11 cellular contexts compared by ENCODE assay signal in the genomic region with DNA sequence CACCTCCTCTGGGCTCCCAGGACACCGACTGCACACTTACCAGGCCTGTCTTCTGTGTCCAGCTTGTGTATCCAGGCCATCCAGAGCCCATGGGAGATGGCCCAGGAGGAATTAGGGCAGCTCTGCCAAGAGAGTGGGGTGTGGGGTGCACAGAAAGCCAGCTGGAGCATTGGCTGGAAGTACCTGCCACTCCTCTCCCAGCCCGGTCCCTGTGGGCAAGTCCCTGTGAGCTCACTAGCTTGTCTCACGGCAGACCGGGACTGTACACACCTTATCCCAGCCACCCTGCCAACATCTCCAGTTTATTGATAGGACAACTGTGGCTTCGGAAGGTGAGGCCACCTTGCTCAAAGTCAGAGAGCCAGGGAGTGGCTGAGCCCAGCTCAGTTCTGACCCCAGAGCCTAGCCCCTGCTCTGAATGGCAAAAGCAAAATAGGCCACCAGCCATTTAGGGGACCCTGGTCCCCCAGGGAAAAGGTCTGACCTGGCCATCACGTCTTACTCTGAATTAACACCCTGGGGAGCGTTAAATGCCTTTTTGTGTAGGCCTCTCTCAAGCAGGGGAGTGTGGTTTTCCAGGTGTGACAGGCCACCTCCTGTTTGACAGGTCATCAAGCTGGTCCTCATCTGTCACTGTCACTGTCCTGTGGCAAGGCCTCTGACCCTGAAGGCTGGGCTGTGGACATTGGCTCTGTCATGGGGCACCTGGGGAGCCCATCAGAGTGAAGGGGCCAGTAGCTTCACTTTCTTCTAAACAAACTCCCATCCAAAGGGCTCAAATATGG. TPM values are rescaled to one million over a fixed set of nuclear protein-coding genes. Genes with fewer than 3 reads are reported as not detected.
A peak's percentile ranks its signal among the peaks of the same experiment; 100 is the strongest.
DNase-seq lines count a peak whose midpoint lies in the region; ATAC-seq, FAIRE-seq and TF ChIP-seq lines count a peak whose summit lies in the region.
"Had no signal": no experiment of that assay in that cellular context is flagged by ENCODE, and none has a peak within 500 bp of the region (broad histone marks: within the 10 kb centered on the region; RNA-seq: fewer than 3 reads in every experiment).

No MANE protein-coding gene starts in this region.

- H2BK12ac ChIP-seq in H1 (ENCODE audit: low read depth, low read length), result no peak overlapping the region
- no peak overlapping the region for H2BK12ac ChIP-seq in H9 (ENCODE audit: insufficient read length, low read depth, low read length)

- H3K4ac ChIP-seq in H1 (replicated peaks; ENCODE audit: insufficient read length, low read depth, low read length), result no peak overlapping the region
- no peak overlapping the region for H3K4ac ChIP-seq in H9 (ENCODE audit: low read depth, low read length)

- TF ChIP-seq CTCF in H1 (IDR thresholded peaks at IDR 0.05; ENCODE audit: control extremely low read depth in 1 of 3, insufficient read depth in 1 of 3, low read depth in 1 of 3, low read length in 3 of 3), result no peak
- TF ChIP-seq CTCF in lower lobe of right lung (IDR thresholded peaks at IDR 0.05), result no peak
- no peak for TF ChIP-seq CTCF in suprapubic skin (IDR thresholded peaks at IDR 0.05)
- no peak for TF ChIP-seq CTCF in H9 (conservative IDR thresholded peaks at IDR 0.05)

- H3K27ac ChIP-seq in H1 (ENCODE audit: low read depth, low read length) (no peak overlapping the region), lower lobe of right lung (peak overlapping the region; percentile 6), suprapubic skin (peak overlapping the region; percentile 71), H9 (ENCODE audit: insufficient read length, low read depth, low read length) (no peak overlapping the region)

- H3K56ac ChIP-seq in H1 (replicated peaks; ENCODE audit: insufficient read length, low read depth, low read length) (no peak overlapping the region), H9 (ENCODE audit: insufficient read length, low read depth, low read length) (no peak overlapping the region)

- WGBS in H1 (ENCODE audit: extremely low coverage in 1 of 2, insufficient coverage in 1 of 2, insufficient read length in 1 of 2, insufficient replicate concordance in 2 of 2, low coverage in 1 of 2, low lambda C conversion rate in 2 of 2, missing lambda C conversion rate in 1 of 2), 2 experiments, result 87% methylated on average over 7 of the region's 7 CpGs; no CpG with 5 or more reads in 1 of the 2 experiments
- WGBS in suprapubic skin, result 44% methylated on average over 6 of the region's 7 CpGs
- WGBS in H9 (ENCODE audit: extremely low coverage, insufficient read length, low lambda C conversion rate), result no CpG with 5 or more reads among the region's 7 CpGs

- no peaks in the 10 kb centered on the region for H3K9me3 ChIP-seq in H1 (ENCODE audit: insufficient read depth in 2 of 2, low read depth in 1 of 2, low read length in 1 of 2)
- H3K9me3 ChIP-seq in lower lobe of right lung, result no peaks in the 10 kb centered on the region
- no peaks in the 10 kb centered on the region for H3K9me3 ChIP-seq in suprapubic skin
- no peaks in the 10 kb centered on the region for H3K9me3 ChIP-seq in H9 (ENCODE audit: control insufficient read depth, low read depth, low read length)

- H3K4me3 Mint-ChIP-seq in H9, result no peak overlapping the region

- H3K14ac ChIP-seq in H1 (ENCODE audit: insufficient read length), result no peak overlapping the region
- no peak overlapping the region for H3K14ac ChIP-seq in H9 (ENCODE audit: insufficient read depth, low read length)

- H3K4me1 Mint-ChIP-seq in H9, result peaks cover 18 to 33% of the 10 kb centered on the region in 2 experiments

- H3K9ac ChIP-seq in H1 (replicated peaks in 1 of 4; ENCODE audit: extremely low read depth in 1 of 4, low read depth in 3 of 4, low read length in 3 of 4), result no peak overlapping the region; a peak in 1 of 7 replicates
- H3K9ac ChIP-seq in H9 (ENCODE audit: extremely low read depth, insufficient read length, low read length), result no peak overlapping the region

- H4K5ac ChIP-seq in H1 (ENCODE audit: insufficient read length, low read depth, low read length) (no peak overlapping the region), H9 (ENCODE audit: insufficient read length, low read depth, low read length) (no peak overlapping the region)

- POLR2A ChIA-PET in H1 (lab: Charles Lee; ENCODE audit: partially characterized antibody), result interaction anchor here (1.0 kb wide), 1 partner anchor 75 kb away, joined by 3 read pairs; no protein-coding TSS in a partner anchor

- H2BK20ac ChIP-seq in H1 (ENCODE audit: low read length) (no peak overlapping the region), H9 (ENCODE audit: low read depth, low read length, poor library complexity, severe bottlenecking) (no peak overlapping the region)

- H3K79me1 ChIP-seq in H1 (ENCODE audit: low read depth, low read length) (no peaks in the 10 kb centered on the region), H9 (ENCODE audit: insufficient read depth, low read depth, low read length, poor library complexity, severe bottlenecking) (no peaks in the 10 kb centered on the region)

- H3K23me2 ChIP-seq in H1 (ENCODE audit: low read depth, low read length) (peaks cover 2% of the 10 kb centered on the region; the same call in 1 of the 2 replicates), H9 (ENCODE audit: insufficient read length, low read depth, low read length, poor library complexity, severe bottlenecking) (no peaks in the 10 kb centered on the region)

- no peak overlapping the region for H2AK5ac ChIP-seq in H1 (ENCODE audit: low read depth, low read length)
- H2AK5ac ChIP-seq in H9 (ENCODE audit: insufficient read length, low read length), result no peak overlapping the region

- no peak overlapping the region for H3T11ph ChIP-seq in H9 (ENCODE audit: low read length)

- 0 out of 7 replicates have a peak, but pooled peaks cover 0 to 1% (median 0%) of the 10 kb centered on the region in 3 experiments for H3K36me3 Mint-ChIP-seq in H9 (ENCODE audit: insufficient read depth in 1 of 3, low read depth in 3 of 3)

- no peak overlapping the region for H2AFZ ChIP-seq in H1 (ENCODE audit: low read length)
- no peak overlapping the region for H2AFZ ChIP-seq in H9 (ENCODE audit: low read length)

- FAIRE-seq in H1 (lab: Jason Lieb, UNC), result no peak

- H3K4me2 ChIP-seq in H1 (ENCODE audit: insufficient read depth in 1 of 2, low read depth in 2 of 2, low read length in 2 of 2), result no peak overlapping the region
- no peak overlapping the region for H3K4me2 ChIP-seq in H9 (ENCODE audit: insufficient read depth, insufficient read length, low read length)

- H2BK15ac ChIP-seq in H1 (ENCODE audit: low read length) (0 out of 2 replicates have a peak overlapping the region, but pooled peaks have one; percentile 72), H9 (ENCODE audit: low read depth, low read length) (no peak overlapping the region)

- 0 out of 7 replicates have a peak, but pooled peaks cover 0 to 2% (median 0%) of the 10 kb centered on the region in 4 experiments for H3K4me1 ChIP-seq in H1 (replicated peaks in 1 of 4; ENCODE audit: control insufficient read depth in 3 of 4, insufficient read depth in 4 of 4, low read length in 3 of 4)
- H3K4me1 ChIP-seq in lower lobe of right lung, result peaks cover 15% of the 10 kb centered on the region
- peaks cover 40% of the 10 kb centered on the region for H3K4me1 ChIP-seq in suprapubic skin
- H3K4me1 ChIP-seq in H9 (ENCODE audit: insufficient read depth, low read length), result no peaks in the 10 kb centered on the region

- H2BK5ac ChIP-seq in H1 (ENCODE audit: low read depth, low read length), result no peak overlapping the region; the same call in 1 of the 2 replicates
- H2BK5ac ChIP-seq in H9 (ENCODE audit: insufficient read length, low read length), result no peak overlapping the region

- H3K23ac ChIP-seq in H1 (ENCODE audit: insufficient read length) (no peak overlapping the region), H9 (ENCODE audit: insufficient read length, low read depth, low read length) (no peak overlapping the region)

- no peak overlapping the region; the same call in 1 of the 2 replicates for H3K18ac ChIP-seq in H1 (ENCODE audit: extremely low read depth, low read length)
- no peak overlapping the region for H3K18ac ChIP-seq in H9 (ENCODE audit: insufficient read length, low read depth, low read length)

- CTCF ChIA-PET in H1 (lab: Charles Lee; ENCODE audit: partially characterized antibody), result interaction anchor here (0.8 to 5.4 kb wide), 5 partner anchors 9 to 256 kb away, joined by 3 to 33 read pairs (median 5); no protein-coding TSS in a partner anchor

- H3K27me3 ChIP-seq in H1 (replicated peaks in 1 of 4; ENCODE audit: control insufficient read depth in 3 of 4, extremely low read depth in 1 of 4, insufficient read depth in 3 of 4, low read length in 3 of 4) (no peaks in the 10 kb centered on the region), lower lobe of right lung (ENCODE audit: low read depth) (no peaks in the 10 kb centered on the region), suprapubic skin (no peaks in the 10 kb centered on the region), H9 (ENCODE audit: insufficient read depth, low read length) (no peaks in the 10 kb centered on the region)

- no peaks in the 10 kb centered on the region for H3K79me2 ChIP-seq in H1 (ENCODE audit: control insufficient read depth in 1 of 2, insufficient read depth in 2 of 2, low read length in 2 of 2)
- H3K79me2 ChIP-seq in H9 (ENCODE audit: insufficient read depth, low read length), result no peaks in the 10 kb centered on the region

- H3K9me3 Mint-ChIP-seq in H9, result no peaks in the 10 kb centered on the region
- H3K9me3 Mint-ChIP-seq: activated T-helper 2 cell treated with anti-CD3 and anti-CD28 coated beads, Interferon-gamma antibody, Interleukin-2, Interleukin-4, amounts not matched to agents 10 μg/mL and 5 μg/mL and 100 μg/mL, durations not matched to agents 14 hours and 24 hours and 36 hours had no signal

- no peak overlapping the region for H4K8ac ChIP-seq in H1 (ENCODE audit: extremely low read depth, insufficient read depth, low read length)
- no peak overlapping the region for H4K8ac ChIP-seq in H9 (replicated peaks; ENCODE audit: insufficient read length, low read depth, low read length)

- TF ChIP-seq EP300 in H1 (IDR thresholded peaks at IDR 0.05; ENCODE audit: borderline replicate concordance in 1 of 2, low read depth in 2 of 2, low read length in 2 of 2), result no peak
- TF ChIP-seq EP300 in suprapubic skin (IDR thresholded peaks at IDR 0.05), result no peak

- ATAC-seq in lower lobe of right lung, result peak; percentile 82 to 84

- intact Hi-C loops in lower lobe of right lung (cut with DNase I), result no loop called here

- no peaks in the 10 kb centered on the region; the same call in 1 of the 2 replicates for H3K27me3 Mint-ChIP-seq in H9 (ENCODE audit: low read depth)

- H4K91ac ChIP-seq in H1 (replicated peaks; ENCODE audit: insufficient read length, low read length), result no peak overlapping the region
- H4K91ac ChIP-seq in H9 (ENCODE audit: insufficient read length, low read depth, low read length), result no peak overlapping the region

- H3K4me3 ChIP-seq in H1 (ENCODE audit: extremely low read depth in 1 of 4, insufficient read depth in 2 of 4, low read depth in 3 of 4, low read length in 4 of 4) (no peak overlapping the region), lower lobe of right lung (no peak overlapping the region), suprapubic skin (no peak overlapping the region)

- H3K27ac Mint-ChIP-seq in H9, result no peak overlapping the region; a peak in 2 of 7 replicates
- H3K27ac Mint-ChIP-seq: activated T-helper 2 cell treated with anti-CD3 and anti-CD28 coated beads, Interferon-gamma antibody, Interleukin-2, Interleukin-4, amounts not matched to agents 10 μg/mL and 5 μg/mL and 100 μg/mL, durations not matched to agents 14 hours and 24 hours and 36 hours had no signal

- TF ChIP-seq POLR2A in H1 (IDR thresholded peaks at IDR 0.05; ENCODE audit: control extremely low read depth in 1 of 2, low read depth in 2 of 2, low read length in 2 of 2) (no peak), suprapubic skin (IDR thresholded peaks at IDR 0.05) (no peak)

- no peaks in the 10 kb centered on the region for H4K20me1 ChIP-seq in H1 (replicated peaks in 1 of 2; ENCODE audit: control insufficient read depth in 1 of 2, insufficient read depth in 2 of 2, low read length in 2 of 2)
- H4K20me1 ChIP-seq in H9 (ENCODE audit: control insufficient read depth, insufficient read depth, insufficient read length), result no peaks in the 10 kb centered on the region

- no peak for TF ChIP-seq RAD21 in H1 (IDR thresholded peaks at IDR 0.05 in 1 of 2, conservative IDR thresholded peaks at IDR 0.05 in 1 of 2; ENCODE audit: low read depth in 2 of 2, low read length in 2 of 2)

- H3K36me3 ChIP-seq in H1 (ENCODE audit: control insufficient read depth in 2 of 4, insufficient read depth in 4 of 4, low read length in 3 of 4) (no peaks in the 10 kb centered on the region), lower lobe of right lung (peaks cover under 1% of the 10 kb centered on the region), suprapubic skin (no peaks in the 10 kb centered on the region)

- H2BK120ac ChIP-seq in H1 (replicated peaks; ENCODE audit: low read depth, low read length) (no peak overlapping the region), H9 (ENCODE audit: low read depth, low read length, poor library complexity, severe bottlenecking) (no peak overlapping the region)

- DNase-seq in LHCN-M2 (ENCODE audit: low read depth) (peak; percentile 54), H1 (ENCODE audit: low read depth in 1 of 2, low spot score in 2 of 2) (no peak), lower lobe of right lung (peak; percentile 54), suprapubic skin (ENCODE audit: low spot score in 2 of 2) (no peak), H9 (no peak), DMS114 treated with DMSO at 0.1 percent for 48 hours (lab: John Stamatoyannopoulos, UW; ENCODE audit: unreplicated experiment) (no peak), NCI-H510A treated with DMSO at 0.1 percent for 48 hours (lab: John Stamatoyannopoulos, UW) (no peak)
- no peak for DNase-seq in activated CD4-positive, alpha-beta T cell treated with anti-CD3 and anti-CD28 coated beads for 1 hour
- DNase-seq: DND-41, T-helper 2 cell had no signal

RNA-seq across cellular contexts. Expression of gene UQCR10, which starts 15.1 kb away (rescaled TPM):
- total RNA-seq in LHCN-M2 (2014; rRNA removed) (66.1 and 72.8 TPM in 2 replicates), lower lobe of right lung (80.3 TPM), suprapubic skin (10 to 100 TPM; 33.6 to 85.7 (median 66.8) TPM), H9 (2021) (116 and 124 TPM in 2 replicates)
- 289 TPM for polyA plus RNA-seq in LHCN-M2 (2012)
- 102 and 106 TPM in 2 replicates for total RNA-seq in H1 (2021; fragmentation: NEBNext Ultra II Directional; extraction: Animal tissue kit (Norgen Biotek cat#: 25700))
- polyA plus RNA-seq in H1 (2011; rRNA removed), result 253 and 260 TPM in 2 replicates
- 192 TPM for polyA plus RNA-seq in H1 (2011; cell fraction: cytosol; rRNA removed)
- polyA plus RNA-seq in H1 (2011; cell fraction: nucleus; rRNA removed), result 141 TPM
- 152 to 189 TPM (median 187 TPM) in 4 replicates for polyA plus RNA-seq in H1 (2012, experiment 1 of 2)
- 132 TPM for polyA plus RNA-seq in H1 (2012, experiment 2 of 2)
- polyA plus RNA-seq in H1 (2013, experiment 1 of 2), result 123 TPM
- 125 TPM for polyA plus RNA-seq in H1 (2013, experiment 2 of 2)
- polyA minus RNA-seq in H1 (2011; rRNA and poly(A)+ RNA removed), result 52.2 and 80.8 TPM in 2 replicates
- 63.9 TPM for polyA minus RNA-seq in H1 (2011; cell fraction: cytosol; rRNA and poly(A)+ RNA removed)
- polyA minus RNA-seq in H1 (2011; cell fraction: nucleus; rRNA and poly(A)+ RNA removed), result 56.3 TPM

RNA-seq across cellular contexts. Expression of gene ZMAT5, which starts 15.4 kb away (rescaled TPM):
- total RNA-seq in LHCN-M2 (2014; rRNA removed) (38.2 and 41.3 TPM in 2 replicates), lower lobe of right lung (18.3 TPM), suprapubic skin (10 to 100 TPM; 16.3 to 28.2 (median 23.1) TPM), H9 (2021) (13.4 and 13.9 TPM in 2 replicates)
- 43.7 TPM for polyA plus RNA-seq in LHCN-M2 (2012)
- total RNA-seq in H1 (2021; fragmentation: NEBNext Ultra II Directional; extraction: Animal tissue kit (Norgen Biotek cat#: 25700)), result 13.8 and 14.0 TPM in 2 replicates
- 35.6 and 38.3 TPM in 2 replicates for polyA plus RNA-seq in H1 (2011; rRNA removed)
- polyA plus RNA-seq in H1 (2011; cell fraction: cytosol; rRNA removed), result 26.0 TPM
- polyA plus RNA-seq in H1 (2011; cell fraction: nucleus; rRNA removed), result 22.7 TPM
- polyA plus RNA-seq in H1 (2012, experiment 1 of 2), result 8.0 to 18.7 TPM (median 17.5 TPM) in 4 replicates
- polyA plus RNA-seq in H1 (2012, experiment 2 of 2), result 28.9 TPM
- 14.2 TPM for polyA plus RNA-seq in H1 (2013, experiment 1 of 2)
- 13.4 TPM for polyA plus RNA-seq in H1 (2013, experiment 2 of 2)
- polyA minus RNA-seq in H1 (2011; rRNA and poly(A)+ RNA removed), result 5.7 and 8.4 TPM in 2 replicates
- 3.3 TPM for polyA minus RNA-seq in H1 (2011; cell fraction: cytosol; rRNA and poly(A)+ RNA removed)
- 6.4 TPM for polyA minus RNA-seq in H1 (2011; cell fraction: nucleus; rRNA and poly(A)+ RNA removed)

RNA-seq across cellular contexts. Expression of gene ASCC2, which starts 55.8 kb away (rescaled TPM):
- 36.0 and 36.9 TPM in 2 replicates for total RNA-seq in LHCN-M2 (2014; rRNA removed)
- 54.4 TPM for polyA plus RNA-seq in LHCN-M2 (2012)
- total RNA-seq in H1 (2021; fragmentation: NEBNext Ultra II Directional; extraction: Animal tissue kit (Norgen Biotek cat#: 25700)), result 35.8 and 35.9 TPM in 2 replicates
- 35.0 and 40.4 TPM in 2 replicates for polyA plus RNA-seq in H1 (2011; rRNA removed)
- 36.5 TPM for polyA plus RNA-seq in H1 (2011; cell fraction: cytosol; rRNA removed)
- 67.0 TPM for polyA plus RNA-seq in H1 (2011; cell fraction: nucleus; rRNA removed)
- 37.2 to 43.7 TPM (median 38.4 TPM) in 4 replicates for polyA plus RNA-seq in H1 (2012, experiment 1 of 2)
- polyA plus RNA-seq in H1 (2012, experiment 2 of 2), result 18.2 TPM
- 28.8 TPM for polyA plus RNA-seq in H1 (2013, experiment 1 of 2)
- polyA plus RNA-seq in H1 (2013, experiment 2 of 2), result 30.0 TPM
- polyA minus RNA-seq in H1 (2011; rRNA and poly(A)+ RNA removed), result 43.7 and 44.7 TPM in 2 replicates
- 21.7 TPM for polyA minus RNA-seq in H1 (2011; cell fraction: cytosol; rRNA and poly(A)+ RNA removed)
- polyA minus RNA-seq in H1 (2011; cell fraction: nucleus; rRNA and poly(A)+ RNA removed), result 39.6 TPM
- 65.4 TPM for total RNA-seq in lower lobe of right lung
- total RNA-seq in suprapubic skin, result 10 to 100 TPM; 35.6 to 57.3 (median 43.2) TPM
- total RNA-seq in H9 (2021), result 46.5 and 48.2 TPM in 2 replicates

Comparison
In these comparisons a context has a peak if more than half of its experiments do, and no peak if none do; other contexts are left out.
1. DNase-seq: peak in LHCN-M2 (single experiment) and lower lobe of right lung (single experiment); none in H1 (0 of 2), suprapubic skin (0 of 2), H9 (single experiment), activated CD4-positive, alpha-beta T cell treated with anti-CD3 and anti-CD28 coated beads for 1 hour (single experiment), DMS114 treated with DMSO at 0.1 percent for 48 hours (single experiment) and NCI-H510A treated with DMSO at 0.1 percent for 48 hours (single experiment).
2. H3K27ac ChIP-seq: peak in lower lobe of right lung (single experiment) and suprapubic skin (single experiment); none in H1 (single experiment) and H9 (single experiment).